Comparison of ENCODE assay signal across 9 cellular contexts in the genomic region with DNA sequence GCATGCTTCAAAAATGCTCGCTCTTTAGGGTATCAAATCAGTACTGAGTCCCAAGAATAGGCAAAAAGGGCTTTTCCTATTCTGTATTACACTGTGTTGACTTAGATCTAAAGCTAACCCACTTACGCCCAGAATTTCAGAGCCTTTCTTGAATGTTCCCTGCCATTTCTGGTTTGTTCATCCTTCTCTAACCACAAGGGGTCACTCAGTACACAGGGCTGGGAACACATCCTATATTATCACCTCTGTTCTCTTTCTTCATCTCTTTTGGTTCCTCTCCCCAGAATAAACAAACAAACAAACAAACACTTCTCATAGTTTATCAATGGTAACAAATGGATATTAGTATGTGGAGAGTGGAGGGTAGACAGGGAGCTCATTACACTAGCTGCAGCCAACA. TPM values are rescaled to one million over a fixed set of nuclear protein-coding genes. Genes with fewer than 3 reads are reported as not detected.
DNase-seq lines count a peak whose midpoint lies in the region; ATAC-seq and TF ChIP-seq lines count a peak whose summit lies in the region.
"Had no signal": no experiment of that assay in that cellular context is flagged by ENCODE, and none has a peak within 500 bp of the region (broad histone marks: within the 10 kb centered on the region; RNA-seq: fewer than 3 reads in every experiment).

No MANE protein-coding gene starts in this region.

- H3K27me3 Mint-ChIP-seq in stimulated activated memory B cell treated with anti-CD40 and anti-IgM and Interleukin-4, amounts not matched to agents 10 μg/mL and 1 μg/mL and 100 μg/mL, for 72 hours, result no peaks in the 10 kb centered on the region
- H3K27me3 Mint-ChIP-seq in activated CD8-positive, alpha-beta T cell treated with anti-CD3 and anti-CD28 coated beads, Interleukin-2, amount 10 ng/mL, durations not matched to agents 7 days and 5 days (ENCODE audit: low read depth), result no peaks in the 10 kb centered on the region

- CTCF ChIA-PET in activated CD8-positive, alpha-beta T cell treated with anti-CD3 and anti-CD28 coated beads, Interleukin-2, amount 10 ng/mL, durations not matched to agents 7 days and 5 days (lab: Charles Lee), result no interaction called here

- no peaks in the 10 kb centered on the region for H3K4me1 ChIP-seq in lower lobe of right lung

- peak; percentile 40 for TF ChIP-seq CTCF in lower lobe of right lung (IDR thresholded peaks at IDR 0.05)

- H3K27me3 ChIP-seq in lower lobe of right lung (ENCODE audit: low read depth), result no peaks in the 10 kb centered on the region

- H3K9me3 ChIP-seq in lower lobe of right lung, result no peaks in the 10 kb centered on the region

- POLR2A ChIA-PET in activated CD8-positive, alpha-beta T cell treated with anti-CD3 and anti-CD28 coated beads, Interleukin-2, amount 10 ng/mL, durations not matched to agents 7 days and 5 days (lab: Charles Lee), result no interaction called here

- H3K27ac Mint-ChIP-seq in stimulated activated memory B cell treated with anti-CD40 and anti-IgM and Interleukin-4, amounts not matched to agents 10 μg/mL and 1 μg/mL and 100 μg/mL, for 72 hours, result no peak overlapping the region
- H3K27ac Mint-ChIP-seq in activated CD8-positive, alpha-beta T cell treated with anti-CD3 and anti-CD28 coated beads, Interleukin-2, amount 10 ng/mL, durations not matched to agents 7 days and 5 days, result no peak overlapping the region

- H3K27ac ChIP-seq in lower lobe of right lung, result no peak overlapping the region
- H3K27ac ChIP-seq: skin epidermis had no signal

- H3K9me3 Mint-ChIP-seq in stimulated activated memory B cell treated with anti-CD40 and anti-IgM and Interleukin-4, amounts not matched to agents 10 μg/mL and 1 μg/mL and 100 μg/mL, for 72 hours, result no peaks in the 10 kb centered on the region
- H3K9me3 Mint-ChIP-seq in activated CD8-positive, alpha-beta T cell treated with anti-CD3 and anti-CD28 coated beads, Interleukin-2, amount 10 ng/mL, durations not matched to agents 7 days and 5 days (ENCODE audit: insufficient read depth), result no peaks in the 10 kb centered on the region

- DNase-seq in NOMO-1 treated with DMSO at 0.1 percent for 48 hours (lab: John Stamatoyannopoulos, UW; ENCODE audit: unreplicated experiment), result peak; percentile 19
- DNase-seq in NOMO-1 treated with dmso at 0.1 percent for 144 hours (lab: John Stamatoyannopoulos, UW; ENCODE audit: unreplicated experiment), result no peak
- peak; percentile 3 for DNase-seq in NCI-H1436 treated with DMSO at 0.1 percent for 48 hours (lab: John Stamatoyannopoulos, UW)
- peak; percentile 1 for DNase-seq in brain pericyte (ENCODE audit: low read depth, low spot score)
- no peak for DNase-seq in lower lobe of right lung
- DNase-seq in activated CD8-positive, alpha-beta T cell treated with anti-CD3 and anti-CD28 coated beads, Interleukin-2, amount 10 ng/mL, durations not matched to agents 7 days and 5 days, result no peak
- DNase-seq in mesenteric fat pad (ENCODE audit: low spot score), result no peak

- H3K36me3 Mint-ChIP-seq in stimulated activated memory B cell treated with anti-CD40 and anti-IgM and Interleukin-4, amounts not matched to agents 10 μg/mL and 1 μg/mL and 100 μg/mL, for 72 hours, result no peaks in the 10 kb centered on the region
- H3K36me3 Mint-ChIP-seq in activated CD8-positive, alpha-beta T cell treated with anti-CD3 and anti-CD28 coated beads, Interleukin-2, amount 10 ng/mL, durations not matched to agents 7 days and 5 days (ENCODE audit: low read depth), result no peaks in the 10 kb centered on the region

- no peak overlapping the region for H3K4me3 ChIP-seq in lower lobe of right lung
- H3K4me3 ChIP-seq: skin epidermis had no signal

- H3K4me1 Mint-ChIP-seq in stimulated activated memory B cell treated with anti-CD40 and anti-IgM and Interleukin-4, amounts not matched to agents 10 μg/mL and 1 μg/mL and 100 μg/mL, for 72 hours, result no peaks in the 10 kb centered on the region
- H3K4me1 Mint-ChIP-seq in activated CD8-positive, alpha-beta T cell treated with anti-CD3 and anti-CD28 coated beads, Interleukin-2, amount 10 ng/mL, durations not matched to agents 7 days and 5 days (ENCODE audit: low read depth), result no peaks in the 10 kb centered on the region

- no peaks in the 10 kb centered on the region for H3K36me3 ChIP-seq in lower lobe of right lung

- peak in 1 of 2 donors; percentile 42 for ATAC-seq in lower lobe of right lung
- no peak for ATAC-seq in stimulated activated memory B cell treated with anti-CD40 and anti-IgM and Interleukin-4, amounts not matched to agents 10 μg/mL and 1 μg/mL and 100 μg/mL, for 72 hours
- ATAC-seq in activated CD8-positive, alpha-beta T cell treated with anti-CD3 and anti-CD28 coated beads, Interleukin-2, amount 10 ng/mL, durations not matched to agents 7 days and 5 days, result no peak

- intact Hi-C loops in lower lobe of right lung (cut with DNase I), result no loop called here

- no peak overlapping the region for H3K4me3 Mint-ChIP-seq in stimulated activated memory B cell treated with anti-CD40 and anti-IgM and Interleukin-4, amounts not matched to agents 10 μg/mL and 1 μg/mL and 100 μg/mL, for 72 hours
- no peak overlapping the region for H3K4me3 Mint-ChIP-seq in activated CD8-positive, alpha-beta T cell treated with anti-CD3 and anti-CD28 coated beads, Interleukin-2, amount 10 ng/mL, durations not matched to agents 7 days and 5 days

RNA-seq across cellular contexts. Expression of a gene that starts 25.5 kb away (rescaled TPM):
- 10.8 TPM for total RNA-seq in lower lobe of right lung
- total RNA-seq in activated CD8-positive, alpha-beta T cell treated with anti-CD3 and anti-CD28 coated beads, Interleukin-2, amount 10 ng/mL, durations not matched to agents 7 days and 5 days, result 1 to 10 TPM; 5.7 to 6.5 TPM
- total RNA-seq in mesenteric fat pad, result 22.6 TPM

Comparison
In these comparisons a context has a peak if more than half of its experiments do, and no peak if none do; other contexts are left out.
1. DNase-seq: peak in NOMO-1 treated with DMSO at 0.1 percent for 48 hours (single experiment), NCI-H1436 treated with DMSO at 0.1 percent for 48 hours (single experiment) and brain pericyte (single experiment); none in NOMO-1 treated with dmso at 0.1 percent for 144 hours (single experiment), lower lobe of right lung (single experiment), activated CD8-positive, alpha-beta T cell treated with anti-CD3 and anti-CD28 coated beads, Interleukin-2, amount 10 ng/mL, durations not matched to agents 7 days and 5 days (single experiment) and mesenteric fat pad (single experiment).